ENCODE assay signal across 1 cellular context in the genomic region with DNA sequence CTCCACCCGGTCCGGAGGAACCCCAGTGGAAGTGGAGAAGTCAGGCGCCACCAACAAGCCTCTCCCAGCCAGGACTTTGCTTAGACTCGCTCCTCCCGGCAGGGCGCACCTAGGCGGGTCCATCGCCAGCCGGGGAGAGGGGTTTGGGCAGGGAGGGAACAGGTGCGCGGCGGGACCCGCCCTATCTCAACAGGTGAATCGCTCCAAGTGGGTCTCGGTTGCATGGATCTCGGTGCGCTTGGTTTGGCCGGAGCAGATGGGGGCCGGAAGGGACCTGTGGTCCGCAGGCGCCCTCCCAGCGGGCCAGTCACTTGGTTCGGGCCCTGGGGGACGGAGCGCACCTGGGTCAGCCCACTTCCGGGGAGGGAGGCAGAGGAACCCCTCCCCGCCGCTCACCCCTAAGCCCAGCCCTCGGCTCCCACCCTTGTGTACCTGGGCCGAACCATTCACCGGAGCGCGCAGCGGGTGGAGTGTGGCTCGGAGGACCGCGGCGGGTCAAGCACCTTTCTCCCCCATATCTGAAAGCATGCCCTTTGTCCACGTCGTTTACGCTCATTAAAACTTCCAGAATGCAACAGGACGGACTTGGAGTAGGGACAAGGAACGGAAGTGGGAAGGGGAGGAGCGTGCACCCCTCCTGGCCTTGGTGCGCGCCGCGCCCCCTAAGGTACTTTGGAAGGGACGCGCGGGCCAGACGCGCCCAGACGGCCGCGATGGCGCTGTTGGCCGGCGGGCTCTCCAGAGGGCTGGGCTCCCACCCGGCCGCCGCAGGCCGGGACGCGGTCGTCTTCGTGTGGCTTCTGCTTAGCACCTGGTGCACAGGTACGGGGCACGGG.
A peak's percentile ranks its signal among the peaks of the same experiment; 100 is the strongest.
TF ChIP-seq lines count a peak whose summit lies in the region.

A gene with protein sequence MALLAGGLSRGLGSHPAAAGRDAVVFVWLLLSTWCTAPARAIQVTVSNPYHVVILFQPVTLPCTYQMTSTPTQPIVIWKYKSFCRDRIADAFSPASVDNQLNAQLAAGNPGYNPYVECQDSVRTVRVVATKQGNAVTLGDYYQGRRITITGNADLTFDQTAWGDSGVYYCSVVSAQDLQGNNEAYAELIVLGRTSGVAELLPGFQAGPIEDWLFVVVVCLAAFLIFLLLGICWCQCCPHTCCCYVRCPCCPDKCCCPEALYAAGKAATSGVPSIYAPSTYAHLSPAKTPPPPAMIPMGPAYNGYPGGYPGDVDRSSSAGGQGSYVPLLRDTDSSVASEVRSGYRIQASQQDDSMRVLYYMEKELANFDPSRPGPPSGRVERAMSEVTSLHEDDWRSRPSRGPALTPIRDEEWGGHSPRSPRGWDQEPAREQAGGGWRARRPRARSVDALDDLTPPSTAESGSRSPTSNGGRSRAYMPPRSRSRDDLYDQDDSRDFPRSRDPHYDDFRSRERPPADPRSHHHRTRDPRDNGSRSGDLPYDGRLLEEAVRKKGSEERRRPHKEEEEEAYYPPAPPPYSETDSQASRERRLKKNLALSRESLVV (plus strand): TSS at position 693 of the 836 bp plus-strand sequence. CDS start 21 bp downstream, at position 714.

TF ChIP-seq in HCT116, 20 proteins besides CTCF, POLR2A, EP300 and RAD21 (continued from another document):
- TF ChIP-seq, protein P1, sequence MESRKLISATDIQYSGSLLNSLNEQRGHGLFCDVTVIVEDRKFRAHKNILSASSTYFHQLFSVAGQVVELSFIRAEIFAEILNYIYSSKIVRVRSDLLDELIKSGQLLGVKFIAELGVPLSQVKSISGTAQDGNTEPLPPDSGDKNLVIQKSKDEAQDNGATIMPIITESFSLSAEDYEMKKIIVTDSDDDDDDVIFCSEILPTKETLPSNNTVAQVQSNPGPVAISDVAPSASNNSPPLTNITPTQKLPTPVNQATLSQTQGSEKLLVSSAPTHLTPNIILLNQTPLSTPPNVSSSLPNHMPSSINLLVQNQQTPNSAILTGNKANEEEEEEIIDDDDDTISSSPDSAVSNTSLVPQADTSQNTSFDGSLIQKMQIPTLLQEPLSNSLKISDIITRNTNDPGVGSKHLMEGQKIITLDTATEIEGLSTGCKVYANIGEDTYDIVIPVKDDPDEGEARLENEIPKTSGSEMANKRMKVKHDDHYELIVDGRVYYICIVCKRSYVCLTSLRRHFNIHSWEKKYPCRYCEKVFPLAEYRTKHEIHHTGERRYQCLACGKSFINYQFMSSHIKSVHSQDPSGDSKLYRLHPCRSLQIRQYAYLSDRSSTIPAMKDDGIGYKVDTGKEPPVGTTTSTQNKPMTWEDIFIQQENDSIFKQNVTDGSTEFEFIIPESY (IDR thresholded peaks at IDR 0.05; ENCODE audit: extremely low read depth, insufficient replicate concordance, low read length) = peak; percentile 69
- TF ChIP-seq YY1 (IDR thresholded peaks at IDR 0.05; ENCODE audit: extremely low read depth, insufficient replicate concordance, low read depth, low read length) = peak; percentile 85
- peak; percentile 89 for TF ChIP-seq SP1 (IDR thresholded peaks at IDR 0.05; ENCODE audit: low read depth)
- TF ChIP-seq EGR1 (IDR thresholded peaks at IDR 0.05; ENCODE audit: low read depth) = no peak; the same call in 1 of the 2 replicates
- peak; percentile 94 for TF ChIP-seq SIN3A (IDR thresholded peaks at IDR 0.05; ENCODE audit: low read depth)
